In genomic region chr6:29376003-29376402, GRCh38 we compare ENCODE assay signal across 12 cellular contexts. TPM values are rescaled to one million over a fixed set of nuclear protein-coding genes. Genes with fewer than 3 reads are reported as not detected.
DNase-seq lines count a peak whose midpoint lies in the region; ATAC-seq, FAIRE-seq and TF ChIP-seq lines count a peak whose summit lies in the region.
"Had no signal": no experiment of that assay in that cellular context is flagged by ENCODE, and none has a peak within 500 bp of the region (broad histone marks: within the 10 kb centered on the region; RNA-seq: fewer than 3 reads in every experiment).

No MANE protein-coding gene starts in this region.

- H3K4me1 ChIP-seq in Panc1 (ENCODE audit: control insufficient read depth, insufficient read depth, low read length): no peaks in the 10 kb centered on the region
- H3K4me1 ChIP-seq in H1 (replicated peaks in 1 of 4; ENCODE audit: control insufficient read depth in 3 of 4, insufficient read depth in 4 of 4, low read length in 3 of 4): no peaks in the 10 kb centered on the region
- peaks cover 11% of the 10 kb centered on the region for H3K4me1 ChIP-seq in neural progenitor cell
- no peaks in the 10 kb centered on the region for H3K4me1 ChIP-seq in vagina
- H3K4me1 ChIP-seq: stomach had no signal

- no peak overlapping the region for H3K14ac ChIP-seq in H1 (ENCODE audit: insufficient read length)

- no peak overlapping the region for H3K27ac Mint-ChIP-seq in neural progenitor cell
- H3K27ac Mint-ChIP-seq: activated naive CD8-positive, alpha-beta T cell treated with anti-CD3 and anti-CD28 coated beads, Interleukin-2, amount 50 U/mL, for 24 hours; IgD-negative memory B cell had no signal

- FAIRE-seq in H1 (lab: Jason Lieb, UNC): no peak

- TF ChIP-seq POLR2A in H1 (IDR thresholded peaks at IDR 0.05; ENCODE audit: control extremely low read depth in 1 of 2, low read depth in 2 of 2, low read length in 2 of 2): no peak
- TF ChIP-seq POLR2A in vagina (IDR thresholded peaks at IDR 0.05): no peak

- no peaks in the 10 kb centered on the region for H3K4me1 Mint-ChIP-seq in neural progenitor cell
- H3K4me1 Mint-ChIP-seq: activated naive CD8-positive, alpha-beta T cell treated with anti-CD3 and anti-CD28 coated beads, Interleukin-2, amount 50 U/mL, for 24 hours; IgD-negative memory B cell had no signal

- H3K4me2 ChIP-seq in H1 (ENCODE audit: insufficient read depth in 1 of 2, low read depth in 2 of 2, low read length in 2 of 2): no peak overlapping the region
- H3K4me2 ChIP-seq in neural progenitor cell: no peak overlapping the region

- no peak overlapping the region for H3K56ac ChIP-seq in H1 (replicated peaks; ENCODE audit: insufficient read length, low read depth, low read length)

- H2BK20ac ChIP-seq in H1 (ENCODE audit: low read length): no peak overlapping the region

- POLR2A ChIA-PET in Panc1 (lab: Charles Lee) (no interaction called here), H1 (lab: Charles Lee; ENCODE audit: partially characterized antibody) (interaction anchor here (0.7 to 1.8 kb wide), 2 partner anchors 213 to 242 kb away, joined by 3 read pairs; no protein-coding TSS in a partner anchor)

- no peak overlapping the region for H3K9ac ChIP-seq in H1 (replicated peaks in 1 of 4; ENCODE audit: extremely low read depth in 1 of 4, low read depth in 3 of 4, low read length in 3 of 4)
- H3K9ac ChIP-seq in neural progenitor cell: no peak overlapping the region

- peak; percentile 67 to 68 for TF ChIP-seq RAD21 in H1 (IDR thresholded peaks at IDR 0.05 in 1 of 2, conservative IDR thresholded peaks at IDR 0.05 in 1 of 2; ENCODE audit: low read depth in 2 of 2, low read length in 2 of 2)

- H3K4ac ChIP-seq in H1 (replicated peaks; ENCODE audit: insufficient read length, low read depth, low read length): no peak overlapping the region

- H4K20me1 ChIP-seq in H1 (replicated peaks in 1 of 2; ENCODE audit: control insufficient read depth in 1 of 2, insufficient read depth in 2 of 2, low read length in 2 of 2) (peaks cover 0 to 2% of the 10 kb centered on the region in 2 experiments), neural progenitor cell (ENCODE audit: low read depth) (no peaks in the 10 kb centered on the region)

- no peak for TF ChIP-seq EP300 in H1 (IDR thresholded peaks at IDR 0.05; ENCODE audit: borderline replicate concordance in 1 of 2, low read depth in 2 of 2, low read length in 2 of 2)

- in situ Hi-C loops in GM13977 (cut with MboI; ENCODE audit: low pct_unique_long_range_greater_than_20kb, low sequenced_read_pairs, unreplicated experiment): no loop called here
- in situ Hi-C loops in Panc1 (cut with HindIII; ENCODE audit: low pct_unique_long_range_greater_than_20kb, low sequenced_read_pairs): no loop called here

- H3K27me3 ChIP-seq in Panc1 (ENCODE audit: control insufficient read depth, insufficient read depth, low read length) (no peaks in the 10 kb centered on the region; the same call in 1 of the 2 replicates), H1 (replicated peaks in 1 of 4; ENCODE audit: control insufficient read depth in 3 of 4, extremely low read depth in 1 of 4, insufficient read depth in 3 of 4, low read length in 3 of 4) (no peaks in the 10 kb centered on the region), neural progenitor cell (no peaks in the 10 kb centered on the region), vagina (no peaks in the 10 kb centered on the region)
- H3K27me3 ChIP-seq: stomach had no signal

- H2BK5ac ChIP-seq in H1 (ENCODE audit: low read depth, low read length): no peak overlapping the region

- H3K4me3 ChIP-seq in Panc1 (ENCODE audit: low read depth in 2 of 2, low read length in 2 of 2) (no peak overlapping the region), H1 (ENCODE audit: extremely low read depth in 1 of 4, insufficient read depth in 2 of 4, low read depth in 3 of 4, low read length in 4 of 4) (no peak overlapping the region), neural progenitor cell (no peak overlapping the region), vagina (no peak overlapping the region)
- H3K4me3 ChIP-seq: stomach had no signal

- no peaks in the 10 kb centered on the region for H3K27me3 Mint-ChIP-seq in neural progenitor cell (ENCODE audit: insufficient read depth, low read depth)

- H3K4me3 Mint-ChIP-seq in neural progenitor cell: no peak overlapping the region
- H3K4me3 Mint-ChIP-seq: activated naive CD8-positive, alpha-beta T cell treated with anti-CD3 and anti-CD28 coated beads, Interleukin-2, amount 50 U/mL, for 24 hours; IgD-negative memory B cell had no signal

- no peaks in the 10 kb centered on the region for H3K9me3 Mint-ChIP-seq in neural progenitor cell
- H3K9me3 Mint-ChIP-seq: activated naive CD8-positive, alpha-beta T cell treated with anti-CD3 and anti-CD28 coated beads, Interleukin-2, amount 50 U/mL, for 24 hours had no signal

- no peak overlapping the region for H3K23ac ChIP-seq in H1 (ENCODE audit: insufficient read length)

- H2BK15ac ChIP-seq in H1 (ENCODE audit: low read length): no peak overlapping the region

- H3K27ac ChIP-seq in Panc1 (ENCODE audit: low read length): no peak overlapping the region
- no peak overlapping the region for H3K27ac ChIP-seq in H1 (ENCODE audit: low read depth, low read length)
- no peak overlapping the region for H3K27ac ChIP-seq in neural progenitor cell
- no peak overlapping the region for H3K27ac ChIP-seq in vagina
- H3K27ac ChIP-seq: stomach had no signal

- intact Hi-C loops in Panc1 (cut with micrococcal nuclease; ENCODE audit: unreplicated experiment) (no loop called here), vagina (cut with DNase I) (no loop called here)

- no peak overlapping the region for H2BK12ac ChIP-seq in H1 (ENCODE audit: low read depth, low read length)

- H4K5ac ChIP-seq in H1 (ENCODE audit: insufficient read length, low read depth, low read length): no peak overlapping the region

- CTCF ChIA-PET in Panc1 (lab: Charles Lee): no interaction called here
- CTCF ChIA-PET in H1 (lab: Charles Lee; ENCODE audit: partially characterized antibody): interaction anchor here (0.8 to 4.5 kb wide), 14 partner anchors 8 to 356 kb away, joined by 3 to 53 read pairs (median 3); no protein-coding TSS in a partner anchor

- no peaks in the 10 kb centered on the region for H3K36me3 ChIP-seq in Panc1 (ENCODE audit: control insufficient read depth, insufficient read depth, low read length)
- no peaks in the 10 kb centered on the region for H3K36me3 ChIP-seq in H1 (ENCODE audit: control insufficient read depth in 2 of 4, insufficient read depth in 4 of 4, low read length in 3 of 4)
- no peaks in the 10 kb centered on the region for H3K36me3 ChIP-seq in neural progenitor cell
- no peaks in the 10 kb centered on the region for H3K36me3 ChIP-seq in vagina
- H3K36me3 ChIP-seq: stomach had no signal

- peak; percentile 25 for DNase-seq in GM13977 (ENCODE audit: low spot score)
- DNase-seq in Panc1 (ENCODE audit: low read depth, low spot score): no peak
- DNase-seq in H1 (ENCODE audit: low read depth in 1 of 2, low spot score in 2 of 2): no peak
- DNase-seq in neural progenitor cell (ENCODE audit: low spot score): no peak
- DNase-seq in NK-92 treated with Interleukin-12 subunit alpha and Interleukin-12 subunit beta, amount 100 ng/mL, for 24 hours (lab: John Stamatoyannopoulos, UW): no peak
- DNase-seq in NOMO-1 treated with dmso at 0.1 percent for 144 hours (lab: John Stamatoyannopoulos, UW; ENCODE audit: unreplicated experiment): no peak
- DNase-seq in vagina (ENCODE audit: extremely low spot score in 2 of 2): no peak
- DNase-seq: activated naive CD8-positive, alpha-beta T cell treated with anti-CD3 and anti-CD28 coated beads, Interleukin-2, amount 50 U/mL, for 24 hours; effector CD4-positive, alpha-beta T cell; stomach; T1000 had no signal

- H3K9me3 ChIP-seq in Panc1 (ENCODE audit: control insufficient read depth, insufficient read depth, low read depth, low read length) (no peaks in the 10 kb centered on the region), H1 (ENCODE audit: insufficient read depth in 2 of 2, low read depth in 1 of 2, low read length in 1 of 2) (no peaks in the 10 kb centered on the region), neural progenitor cell (ENCODE audit: low read depth) (no peaks in the 10 kb centered on the region), vagina (no peaks in the 10 kb centered on the region)

- H2BK120ac ChIP-seq in H1 (replicated peaks; ENCODE audit: low read depth, low read length): no peak overlapping the region

- H3F3A ChIP-seq in neural progenitor cell (ENCODE audit: low read depth): no peaks in the 10 kb centered on the region

- H2AK5ac ChIP-seq in H1 (ENCODE audit: low read depth, low read length): no peak overlapping the region

- H3K23me2 ChIP-seq in H1 (ENCODE audit: low read depth, low read length): 0 out of 2 replicates have a peak, but pooled peaks cover 2% of the 10 kb centered on the region

- ATAC-seq in Panc1: no peak
- ATAC-seq: activated naive CD8-positive, alpha-beta T cell treated with anti-CD3 and anti-CD28 coated beads, Interleukin-2, amount 50 U/mL, for 24 hours had no signal

- no peaks in the 10 kb centered on the region for H3K79me1 ChIP-seq in H1 (ENCODE audit: low read depth, low read length)

- BruUV-seq in Panc1 (replicated peaks; lab: Mats Ljungman, UMichigan): no TSS peak

- no peak overlapping the region for H4K91ac ChIP-seq in H1 (replicated peaks; ENCODE audit: insufficient read length, low read length)

- H2AFZ ChIP-seq in H1 (ENCODE audit: low read length) (no peak overlapping the region), neural progenitor cell (replicated peaks) (no peak overlapping the region)

- no peaks in the 10 kb centered on the region for H3K36me3 Mint-ChIP-seq in neural progenitor cell
- H3K36me3 Mint-ChIP-seq: IgD-negative memory B cell had no signal

- H3K79me2 ChIP-seq in H1 (ENCODE audit: control insufficient read depth in 1 of 2, insufficient read depth in 2 of 2, low read length in 2 of 2) (no peaks in the 10 kb centered on the region), neural progenitor cell (ENCODE audit: low read depth) (no peaks in the 10 kb centered on the region)

- H3K18ac ChIP-seq in H1 (ENCODE audit: extremely low read depth, low read length): no peak overlapping the region

- TF ChIP-seq CTCF in GM13977 (IDR thresholded peaks at IDR 0.05; ENCODE audit: extremely low read depth, insufficient read depth, missing control alignments) (no peak), Panc1 (IDR thresholded peaks at IDR 0.05) (peak; percentile 16; the same call in 1 of the 2 replicates), H1 (IDR thresholded peaks at IDR 0.05; ENCODE audit: control extremely low read depth in 1 of 3, insufficient read depth in 1 of 3, low read depth in 1 of 3, low read length in 3 of 3) (peak in 1 of 3 experiments; percentile 32; a peak in 1 of 4 replicates), neural progenitor cell (IDR thresholded peaks at IDR 0.05) (peak; percentile 36), vagina (IDR thresholded peaks at IDR 0.05) (no peak)

- no peak overlapping the region for H4K8ac ChIP-seq in H1 (ENCODE audit: extremely low read depth, insufficient read depth, low read length)

RNA-seq across cellular contexts. Expression of gene OR12D3, which starts 0.9 kb away (rescaled TPM):
- total RNA-seq in Panc1 (2021; ENCODE audit: unreplicated experiment) (not detected), neural progenitor cell (ENCODE audit: low replicate concordance) (not detected in 2 replicates), vagina (not detected)
- not detected for polyA plus RNA-seq in Panc1 (2012; ENCODE audit: insufficient read length)
- not detected in 2 replicates for total RNA-seq in H1 (2021; fragmentation: NEBNext Ultra II Directional; extraction: Animal tissue kit (Norgen Biotek cat#: 25700))
- not detected in 2 replicates for polyA plus RNA-seq in H1 (2011; rRNA removed)
- polyA plus RNA-seq in H1 (2011; cell fraction: cytosol; rRNA removed): not detected
- not detected for polyA plus RNA-seq in H1 (2011; cell fraction: nucleus; rRNA removed)
- not detected in 4 replicates for polyA plus RNA-seq in H1 (2012, experiment 1 of 2)
- polyA plus RNA-seq in H1 (2012, experiment 2 of 2): not detected
- not detected for polyA plus RNA-seq in H1 (2013, experiment 1 of 2)
- polyA plus RNA-seq in H1 (2013, experiment 2 of 2): not detected
- polyA minus RNA-seq in H1 (2011; rRNA and poly(A)+ RNA removed): not detected in 2 replicates
- not detected for polyA minus RNA-seq in H1 (2011; cell fraction: cytosol; rRNA and poly(A)+ RNA removed)
- polyA minus RNA-seq in H1 (2011; cell fraction: nucleus; rRNA and poly(A)+ RNA removed): not detected
- total RNA-seq: stomach had no signal
- polyA plus RNA-seq: IgD-negative memory B cell, stomach had no signal

RNA-seq across cellular contexts. Expression of gene OR5V1, which starts 7.3 kb away (rescaled TPM):
- total RNA-seq in Panc1 (2021; ENCODE audit: unreplicated experiment): not detected
- not detected for polyA plus RNA-seq in Panc1 (2012; ENCODE audit: insufficient read length)
- total RNA-seq in H1 (2021; fragmentation: NEBNext Ultra II Directional; extraction: Animal tissue kit (Norgen Biotek cat#: 25700)): not detected in 2 replicates
- not detected in 2 replicates for polyA plus RNA-seq in H1 (2011; rRNA removed)
- polyA plus RNA-seq in H1 (2011; cell fraction: cytosol; rRNA removed): not detected
- not detected for polyA plus RNA-seq in H1 (2011; cell fraction: nucleus; rRNA removed)
- not detected in 4 replicates for polyA plus RNA-seq in H1 (2012, experiment 1 of 2)
- not detected for polyA plus RNA-seq in H1 (2012, experiment 2 of 2)
- not detected for polyA plus RNA-seq in H1 (2013, experiment 1 of 2)
- polyA plus RNA-seq in H1 (2013, experiment 2 of 2): not detected
- not detected in 2 replicates for polyA minus RNA-seq in H1 (2011; rRNA and poly(A)+ RNA removed)
- not detected for polyA minus RNA-seq in H1 (2011; cell fraction: cytosol; rRNA and poly(A)+ RNA removed)
- not detected for polyA minus RNA-seq in H1 (2011; cell fraction: nucleus; rRNA and poly(A)+ RNA removed)
- not detected in 2 replicates for total RNA-seq in neural progenitor cell (ENCODE audit: low replicate concordance)
- total RNA-seq in vagina: not detected
- total RNA-seq: stomach had no signal
- polyA plus RNA-seq: IgD-negative memory B cell, stomach had no signal

RNA-seq across cellular contexts. Expression of gene OR12D2, which starts 19.4 kb away (rescaled TPM):
- total RNA-seq in Panc1 (2021; ENCODE audit: unreplicated experiment) (not detected), neural progenitor cell (ENCODE audit: low replicate concordance) (not detected in 2 replicates), vagina (not detected)
- polyA plus RNA-seq in Panc1 (2012; ENCODE audit: insufficient read length): not detected
- total RNA-seq in H1 (2021; fragmentation: NEBNext Ultra II Directional; extraction: Animal tissue kit (Norgen Biotek cat#: 25700)): not detected in 2 replicates
- polyA plus RNA-seq in H1 (2011; rRNA removed): not detected in 2 replicates
- polyA plus RNA-seq in H1 (2011; cell fraction: cytosol; rRNA removed): not detected
- not detected for polyA plus RNA-seq in H1 (2011; cell fraction: nucleus; rRNA removed)
- not detected in 4 replicates for polyA plus RNA-seq in H1 (2012, experiment 1 of 2)
- polyA plus RNA-seq in H1 (2012, experiment 2 of 2): not detected
- not detected for polyA plus RNA-seq in H1 (2013, experiment 1 of 2)
- polyA plus RNA-seq in H1 (2013, experiment 2 of 2): not detected
- polyA minus RNA-seq in H1 (2011; rRNA and poly(A)+ RNA removed): not detected in 2 replicates
- polyA minus RNA-seq in H1 (2011; cell fraction: cytosol; rRNA and poly(A)+ RNA removed): not detected
- not detected for polyA minus RNA-seq in H1 (2011; cell fraction: nucleus; rRNA and poly(A)+ RNA removed)
- total RNA-seq: stomach had no signal
- polyA plus RNA-seq: IgD-negative memory B cell, stomach had no signal

RNA-seq across cellular contexts. Expression of gene OR12D1, which starts 38.7 kb away (rescaled TPM):
- not detected for total RNA-seq in Panc1 (2021; ENCODE audit: unreplicated experiment)
- not detected for polyA plus RNA-seq in Panc1 (2012; ENCODE audit: insufficient read length)
- not detected in 2 replicates for total RNA-seq in H1 (2021; fragmentation: NEBNext Ultra II Directional; extraction: Animal tissue kit (Norgen Biotek cat#: 25700))
- polyA plus RNA-seq in H1 (2011; rRNA removed): not detected in 2 replicates
- polyA plus RNA-seq in H1 (2011; cell fraction: cytosol; rRNA removed): not detected
- not detected for polyA plus RNA-seq in H1 (2011; cell fraction: nucleus; rRNA removed)
- polyA plus RNA-seq in H1 (2012, experiment 1 of 2): not detected in 4 replicates
- not detected for polyA plus RNA-seq in H1 (2012, experiment 2 of 2)
- polyA plus RNA-seq in H1 (2013, experiment 1 of 2): not detected
- polyA plus RNA-seq in H1 (2013, experiment 2 of 2): not detected
- polyA minus RNA-seq in H1 (2011; rRNA and poly(A)+ RNA removed): not detected in 2 replicates
- not detected for polyA minus RNA-seq in H1 (2011; cell fraction: cytosol; rRNA and poly(A)+ RNA removed)
- polyA minus RNA-seq in H1 (2011; cell fraction: nucleus; rRNA and poly(A)+ RNA removed): not detected
- not detected in 2 replicates for total RNA-seq in neural progenitor cell (ENCODE audit: low replicate concordance)
- not detected for total RNA-seq in vagina
- total RNA-seq: stomach had no signal
- polyA plus RNA-seq: IgD-negative memory B cell, stomach had no signal

Comparison
In these comparisons a context has a peak if more than half of its experiments do, and no peak if none do; other contexts are left out.
1. CTCF ChIP-seq: peak in Panc1 (single experiment) and neural progenitor cell (single experiment); none in GM13977 (single experiment) and vagina (0 of 3).